16 cellular contexts compared by ENCODE assay signal in genomic region chr13:109938255-109938936, GRCh38.
DNase-seq lines count a peak whose midpoint lies in the region; ATAC-seq and TF ChIP-seq lines count a peak whose summit lies in the region.
"Had no signal": no experiment of that assay in that cellular context is flagged by ENCODE, and none has a peak within 500 bp of the region (broad histone marks: within the 10 kb centered on the region; RNA-seq: fewer than 3 reads in every experiment).

No MANE protein-coding gene starts in this region.

- H3K27ac Mint-ChIP-seq in chondrocyte (ENCODE audit: unreplicated experiment) = no peak overlapping the region
- H3K27ac Mint-ChIP-seq: activated T-helper 2 cell treated with anti-CD3 and anti-CD28 coated beads, Interferon-gamma antibody, Interleukin-2, Interleukin-4, amounts not matched to agents 10 μg/mL and 5 μg/mL and 100 μg/mL, durations not matched to agents 14 hours and 24 hours and 36 hours; T-helper 1 cell treated with Interleukin-12 subunit alpha and Interleukin-12 subunit beta and Interleukin-4 antibody, amounts not matched to agents 30 μg/mL and 1 μg/mL, for 36 hours had no signal

- CTCF ChIA-PET in PC-3 (lab: Charles Lee) = no interaction called here

- TF ChIP-seq EP300 in esophagus muscularis mucosa (IDR thresholded peaks at IDR 0.05) = no peak

- ATAC-seq in PC-3 = peak; percentile 64; the same call in 1 of the 2 replicates
- ATAC-seq in psoas muscle = peak; percentile 87 to 94 (median 90)
- ATAC-seq in left colon = no peak
- no peak for ATAC-seq in GM18519 (IDR thresholded peaks at IDR 0.05; ENCODE audit: low FRiP score, unreplicated experiment)
- ATAC-seq: HCT116 had no signal

- POLR2A ChIA-PET in PC-3 (lab: Charles Lee; ENCODE audit: unreplicated experiment) = no interaction called here

- intact Hi-C loops in PC-3 (cut with micrococcal nuclease) = loop anchor here (5.0 kb wide), 1 partner anchor 79 kb away; no protein-coding TSS in a partner anchor
- intact Hi-C loops in esophagus muscularis mucosa (cut with DNase I) = no loop called here
- intact Hi-C loops in psoas muscle (cut with DNase I) = no loop called here
- intact Hi-C loops in left colon (cut with DNase I, micrococcal nuclease) = no loop called here

- no peaks in the 10 kb centered on the region for H3K79me2 ChIP-seq in PC-3 (ENCODE audit: low read length)

- H3K9me3 ChIP-seq in PC-3 (ENCODE audit: low read length) (no peaks in the 10 kb centered on the region), esophagus muscularis mucosa (no peaks in the 10 kb centered on the region), psoas muscle (no peaks in the 10 kb centered on the region)
- H3K9me3 ChIP-seq: thyroid gland had no signal

- H2AFZ ChIP-seq in PC-3 (ENCODE audit: low read length) = peak overlapping the region; percentile 69

- no peak overlapping the region for H3K4me3 Mint-ChIP-seq in chondrocyte (ENCODE audit: unreplicated experiment)
- H3K4me3 Mint-ChIP-seq: nephron; T-helper 1 cell treated with Interleukin-12 subunit alpha and Interleukin-12 subunit beta and Interleukin-4 antibody, amounts not matched to agents 30 μg/mL and 1 μg/mL, for 36 hours had no signal

- BruUV-seq in PC-3 (replicated peaks; lab: Mats Ljungman, UMichigan) = no TSS peak

- H3K27me3 ChIP-seq in PC-3 (ENCODE audit: low read length) (no peaks in the 10 kb centered on the region), esophagus muscularis mucosa (no peaks in the 10 kb centered on the region), psoas muscle (ENCODE audit: insufficient read depth in 3 of 3, low read length in 2 of 3) (no peaks in the 10 kb centered on the region)
- H3K27me3 ChIP-seq: spleen, thyroid gland had no signal

- peaks cover 12% of the 10 kb centered on the region for H3K4me1 Mint-ChIP-seq in chondrocyte (ENCODE audit: low read depth)

- H3K4me1 ChIP-seq in PC-3 (ENCODE audit: insufficient read depth, low read length) (peaks cover 11% of the 10 kb centered on the region), esophagus muscularis mucosa (peaks cover 0 to 13% (median 10%) of the 10 kb centered on the region in 4 donors), psoas muscle (peaks cover 3% of the 10 kb centered on the region)
- H3K4me1 ChIP-seq: spleen had no signal

- no peak for TF ChIP-seq POLR2A in esophagus muscularis mucosa (IDR thresholded peaks at IDR 0.05; ENCODE audit: low read depth)

- peaks cover 3% of the 10 kb centered on the region for H3K9me3 Mint-ChIP-seq in chondrocyte (ENCODE audit: low read depth)
- H3K9me3 Mint-ChIP-seq: activated T-helper 2 cell treated with anti-CD3 and anti-CD28 coated beads, Interferon-gamma antibody, Interleukin-2, Interleukin-4, amounts not matched to agents 10 μg/mL and 5 μg/mL and 100 μg/mL, durations not matched to agents 14 hours and 24 hours and 36 hours; T-helper 1 cell treated with Interleukin-12 subunit alpha and Interleukin-12 subunit beta and Interleukin-4 antibody, amounts not matched to agents 30 μg/mL and 1 μg/mL, for 36 hours had no signal

- H4K20me1 ChIP-seq in PC-3 (ENCODE audit: low read length) = no peaks in the 10 kb centered on the region

- H3K36me3 Mint-ChIP-seq in chondrocyte (ENCODE audit: low read depth) = no peaks in the 10 kb centered on the region

- H3K4me2 ChIP-seq in PC-3 (ENCODE audit: low read length) = no peak overlapping the region
- H3K4me2 ChIP-seq: KMS-11 had no signal

- 70% methylated on average over 10 of the region's 10 CpGs for WGBS in esophagus muscularis mucosa
- 28 to 41% (median 33%) methylated on average over 10 of the region's 10 CpGs for WGBS in psoas muscle, 3 donors

- no peak for TF ChIP-seq CTCF in PC-3 (conservative IDR thresholded peaks at IDR 0.05; ENCODE audit: low read depth, low read length)
- no peak for TF ChIP-seq CTCF in esophagus muscularis mucosa (IDR thresholded peaks at IDR 0.05)
- no peak for TF ChIP-seq CTCF in psoas muscle (IDR thresholded peaks at IDR 0.05)
- no peak for TF ChIP-seq CTCF in chondrocyte (IDR thresholded peaks at IDR 0.05)

- no peaks in the 10 kb centered on the region for H3K27me3 Mint-ChIP-seq in chondrocyte (ENCODE audit: low read depth)

- H3F3A ChIP-seq in PC-3 (ENCODE audit: low read length, unreplicated experiment) = no peaks in the 10 kb centered on the region

- H3K4me3 ChIP-seq in PC-3 (ENCODE audit: low read length) (no peak overlapping the region), esophagus muscularis mucosa (no peak overlapping the region), psoas muscle (peak overlapping the region; percentile 8)
- H3K4me3 ChIP-seq: spleen, thyroid gland had no signal

- peak; percentile 24 for DNase-seq in GM03348 (ENCODE audit: low spot score)
- peak; percentile 65 for DNase-seq in PC-3
- DNase-seq in esophagus muscularis mucosa (ENCODE audit: extremely low spot score) = peak; percentile 75
- no peak for DNase-seq in psoas muscle
- DNase-seq in NOMO-1 treated with dmso at 0.1 percent for 144 hours (lab: John Stamatoyannopoulos, UW; ENCODE audit: unreplicated experiment) = no peak
- no peak for DNase-seq in chondrocyte (ENCODE audit: low spot score)
- no peak for DNase-seq in left colon
- DNase-seq: NCI-H1930, spleen, thyroid gland had no signal

- H3K36me3 ChIP-seq in PC-3 (ENCODE audit: low read depth, low read length) = no peaks in the 10 kb centered on the region
- H3K36me3 ChIP-seq in esophagus muscularis mucosa = no peaks in the 10 kb centered on the region
- no peaks in the 10 kb centered on the region for H3K36me3 ChIP-seq in psoas muscle (ENCODE audit: insufficient read depth in 1 of 2, low read depth in 1 of 2)
- H3K36me3 ChIP-seq: spleen, thyroid gland had no signal

- H3K27ac ChIP-seq in PC-3 (ENCODE audit: low read length) (no peak overlapping the region), esophagus muscularis mucosa (replicated peaks in 1 of 4) (peak overlapping the region; percentile 1 to 58 (median 34)), psoas muscle (peak overlapping the region; percentile 65)
- H3K27ac ChIP-seq: KMS-11, spleen, thyroid gland had no signal

- no peak overlapping the region for H3K9ac ChIP-seq in PC-3 (ENCODE audit: low read length)
- H3K9ac ChIP-seq: KMS-11 had no signal

- H3K9me2 ChIP-seq in PC-3 (replicated peaks; ENCODE audit: low read length) = no peaks in the 10 kb centered on the region

Comparison
In these comparisons a context has a peak if more than half of its experiments do, and no peak if none do; other contexts are left out.
1. DNase-seq: peak in GM03348 (single experiment), PC-3 (single experiment) and esophagus muscularis mucosa (single experiment); none in psoas muscle (0 of 2), NOMO-1 treated with dmso at 0.1 percent for 144 hours (single experiment), chondrocyte (single experiment) and left colon (0 of 2).
2. ATAC-seq: peak in PC-3 (single experiment) and psoas muscle (4 of 4); none in left colon (single experiment) and GM18519 (single experiment).